In genomic region chr2:18991177-18992168, GRCh38 we compare ENCODE assay signal across 9 cellular contexts.
DNase-seq lines count a peak whose midpoint lies in the region; ATAC-seq and TF ChIP-seq lines count a peak whose summit lies in the region.
"Had no signal": no experiment of that assay in that cellular context is flagged by ENCODE, and none has a peak within 500 bp of the region (broad histone marks: within the 10 kb centered on the region; RNA-seq: fewer than 3 reads in every experiment).

No MANE protein-coding gene starts in this region.

- H3K9me3 Mint-ChIP-seq in activated T-cell treated with anti-CD3 and anti-CD28 coated beads, Interleukin-2, amount 50 U/mL, for 4 hours, result no peaks in the 10 kb centered on the region

- H3K9ac ChIP-seq in SK-N-SH, result peak overlapping the region; percentile 9

- TF ChIP-seq RAD21 in SK-N-SH (IDR thresholded peaks at IDR 0.05; ENCODE audit: low read length), result no peak

- peaks cover 4 to 42% of the 10 kb centered on the region in 2 experiments for H3K4me1 ChIP-seq in SK-N-SH (ENCODE audit: control insufficient read depth in 1 of 2, insufficient read depth in 2 of 2, low read depth in 1 of 2, low read length in 1 of 2)
- peaks cover 35% of the 10 kb centered on the region for H3K4me1 ChIP-seq in left ventricle myocardium inferior
- H3K4me1 ChIP-seq in thyroid gland, result peaks cover 52 to 60% of the 10 kb centered on the region in 2 donors
- H3K4me1 ChIP-seq: HAP-1 had no signal

- H3K27me3 Mint-ChIP-seq in activated T-cell treated with anti-CD3 and anti-CD28 coated beads, Interleukin-2, amount 50 U/mL, for 4 hours (ENCODE audit: low read depth), result no peaks in the 10 kb centered on the region

- no peaks in the 10 kb centered on the region for H4K20me1 ChIP-seq in SK-N-SH (ENCODE audit: insufficient read depth)

- no peak overlapping the region for H2AFZ ChIP-seq in SK-N-SH (ENCODE audit: low read depth)

- TF ChIP-seq CTCF in SK-N-SH (IDR thresholded peaks at IDR 0.05) (no peak), left ventricle myocardium inferior (IDR thresholded peaks at IDR 0.05; ENCODE audit: borderline replicate concordance) (no peak), thyroid gland (IDR thresholded peaks at IDR 0.05) (no peak)

- H3K4me2 ChIP-seq in SK-N-SH, result peak overlapping the region; percentile 64

- TF ChIP-seq POLR2A in thyroid gland (IDR thresholded peaks at IDR 0.05), result no peak

- ATAC-seq in activated T-cell treated with anti-CD3 and anti-CD28 coated beads, Interleukin-2, amount 50 U/mL, for 4 hours, result no peak

- CTCF ChIA-PET in SK-N-SH (lab: Yijun Ruan, JAX), result no interaction called here

- H3K27ac ChIP-seq in SK-N-SH (ENCODE audit: low read depth in 2 of 2, low read length in 1 of 2) (peak overlapping the region; percentile 70 to 79), left ventricle myocardium inferior (replicated peaks) (peak overlapping the region; percentile 37), thyroid gland (peak overlapping the region; percentile 56 to 85 (median 83))

- H3K36me3 ChIP-seq in SK-N-SH (replicated peaks in 1 of 2; ENCODE audit: control insufficient read depth in 1 of 2, insufficient read depth in 2 of 2, low read length in 1 of 2) (no peaks in the 10 kb centered on the region), left ventricle myocardium inferior (no peaks in the 10 kb centered on the region), thyroid gland (no peaks in the 10 kb centered on the region)
- H3K36me3 ChIP-seq: HAP-1 had no signal

- POLR2A ChIA-PET in SK-N-SH (lab: Yijun Ruan, JAX), result no interaction called here

- no peaks in the 10 kb centered on the region for H3K27me3 ChIP-seq in SK-N-SH (ENCODE audit: insufficient read depth)
- H3K27me3 ChIP-seq in left ventricle myocardium inferior (ENCODE audit: low read depth), result no peaks in the 10 kb centered on the region
- no peaks in the 10 kb centered on the region for H3K27me3 ChIP-seq in thyroid gland

- peak overlapping the region; percentile 6 to 38; a peak in 3 of 4 replicates for H3K4me3 ChIP-seq in SK-N-SH (ENCODE audit: low read depth in 2 of 2, low read length in 1 of 2)
- H3K4me3 ChIP-seq in left ventricle myocardium inferior, result no peak overlapping the region
- no peak overlapping the region for H3K4me3 ChIP-seq in thyroid gland (replicated peaks in 1 of 3)
- H3K4me3 ChIP-seq: HAP-1 had no signal

- intact Hi-C loops in left ventricle myocardium inferior (cut with micrococcal nuclease) (no loop called here), thyroid gland (cut with DNase I) (no loop called here)

- no peak overlapping the region for H3K4me3 Mint-ChIP-seq in activated T-cell treated with anti-CD3 and anti-CD28 coated beads, Interleukin-2, amount 50 U/mL, for 4 hours

- H3K9me3 ChIP-seq in SK-N-SH (no peaks in the 10 kb centered on the region), left ventricle myocardium inferior (replicated peaks) (no peaks in the 10 kb centered on the region), thyroid gland (no peaks in the 10 kb centered on the region)
- H3K9me3 ChIP-seq: HAP-1 had no signal

- peaks cover 38% of the 10 kb centered on the region for H3F3A ChIP-seq in SK-N-SH (replicated peaks; ENCODE audit: insufficient read depth)

- TF ChIP-seq EP300 in SK-N-SH (IDR thresholded peaks at IDR 0.05; ENCODE audit: borderline replicate concordance in 1 of 2, low read depth in 1 of 2, low read length in 1 of 2), result peak; percentile 39 to 95; a peak in 3 of 4 replicates

- no peaks in the 10 kb centered on the region for H3K4me1 Mint-ChIP-seq in activated T-cell treated with anti-CD3 and anti-CD28 coated beads, Interleukin-2, amount 50 U/mL, for 4 hours (ENCODE audit: low read depth)

- DNase-seq in HS-5 (ENCODE audit: low read depth), result peak; percentile 83
- no peak for DNase-seq in SK-N-SH
- DNase-seq in left ventricle myocardium inferior, result peak; percentile 31
- peak; percentile 98 for DNase-seq in thyroid gland
- DNase-seq in superior temporal gyrus (ENCODE audit: extremely low spot score), result no peak
- DNase-seq in mesenteric fat pad (ENCODE audit: low spot score), result no peak
- DNase-seq in activated T-cell treated with anti-CD3 and anti-CD28 coated beads, Interleukin-2, amount 50 U/mL, for 4 hours, result no peak
- no peak for DNase-seq in cortex of kidney (lab: John Stamatoyannopoulos, UW)

- H3K36me3 Mint-ChIP-seq in activated T-cell treated with anti-CD3 and anti-CD28 coated beads, Interleukin-2, amount 50 U/mL, for 4 hours (ENCODE audit: insufficient read depth), result no peaks in the 10 kb centered on the region

- H3K79me2 ChIP-seq in SK-N-SH (ENCODE audit: insufficient read depth), result no peaks in the 10 kb centered on the region

- 2% methylated on average over 5 of the region's 5 CpGs for WGBS in SK-N-SH (ENCODE audit: low lambda C conversion rate)
- WGBS in thyroid gland, 2 donors, result 12 to 23% methylated on average over 5 of the region's 5 CpGs

- H3K9me2 ChIP-seq in SK-N-SH, result no peaks in the 10 kb centered on the region

TF ChIP-seq in SK-N-SH, 30 proteins besides CTCF, POLR2A, EP300 and RAD21:
- TF ChIP-seq FOXJ3 (CRISPR knock-in tag; IDR thresholded peaks at IDR 0.05), result no peak
- peak; percentile 93 for TF ChIP-seq JUND (IDR thresholded peaks at IDR 0.05)
- TF ChIP-seq, protein P1, sequence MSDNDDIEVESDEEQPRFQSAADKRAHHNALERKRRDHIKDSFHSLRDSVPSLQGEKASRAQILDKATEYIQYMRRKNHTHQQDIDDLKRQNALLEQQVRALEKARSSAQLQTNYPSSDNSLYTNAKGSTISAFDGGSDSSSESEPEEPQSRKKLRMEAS (IDR thresholded peaks at IDR 0.05; ENCODE audit: low read depth), result peak; percentile 69
- no peak for TF ChIP-seq TAF1 (IDR thresholded peaks at IDR 0.05; ENCODE audit: borderline replicate concordance, low read depth, low read length)
- TF ChIP-seq, protein P2, sequence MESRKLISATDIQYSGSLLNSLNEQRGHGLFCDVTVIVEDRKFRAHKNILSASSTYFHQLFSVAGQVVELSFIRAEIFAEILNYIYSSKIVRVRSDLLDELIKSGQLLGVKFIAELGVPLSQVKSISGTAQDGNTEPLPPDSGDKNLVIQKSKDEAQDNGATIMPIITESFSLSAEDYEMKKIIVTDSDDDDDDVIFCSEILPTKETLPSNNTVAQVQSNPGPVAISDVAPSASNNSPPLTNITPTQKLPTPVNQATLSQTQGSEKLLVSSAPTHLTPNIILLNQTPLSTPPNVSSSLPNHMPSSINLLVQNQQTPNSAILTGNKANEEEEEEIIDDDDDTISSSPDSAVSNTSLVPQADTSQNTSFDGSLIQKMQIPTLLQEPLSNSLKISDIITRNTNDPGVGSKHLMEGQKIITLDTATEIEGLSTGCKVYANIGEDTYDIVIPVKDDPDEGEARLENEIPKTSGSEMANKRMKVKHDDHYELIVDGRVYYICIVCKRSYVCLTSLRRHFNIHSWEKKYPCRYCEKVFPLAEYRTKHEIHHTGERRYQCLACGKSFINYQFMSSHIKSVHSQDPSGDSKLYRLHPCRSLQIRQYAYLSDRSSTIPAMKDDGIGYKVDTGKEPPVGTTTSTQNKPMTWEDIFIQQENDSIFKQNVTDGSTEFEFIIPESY (IDR thresholded peaks at IDR 0.05; ENCODE audit: borderline replicate concordance, low read depth), result 0 out of 2 replicates have a peak, but pooled peaks have one; percentile 56
- TF ChIP-seq POLR2AphosphoS5 (IDR thresholded peaks at IDR 0.05; ENCODE audit: low read depth, low read length), result peak; percentile 72; the same call in 1 of the 2 replicates
- TF ChIP-seq TEAD4 (IDR thresholded peaks at IDR 0.05; ENCODE audit: borderline replicate concordance, insufficient read depth), result peak; percentile 99
- peak; percentile 98 for TF ChIP-seq TCF12 (IDR thresholded peaks at IDR 0.05)
- TF ChIP-seq FOSL2 (IDR thresholded peaks at IDR 0.05; ENCODE audit: borderline replicate concordance, low read depth), result peak; percentile 77
- peak; percentile 84; the same call in 1 of the 2 replicates for TF ChIP-seq MEF2A (IDR thresholded peaks at IDR 0.05; ENCODE audit: borderline replicate concordance, low read depth)
- peak; percentile 95 for TF ChIP-seq NFIC (IDR thresholded peaks at IDR 0.05; ENCODE audit: borderline replicate concordance)
- peak; percentile 94 for TF ChIP-seq PBX3 (IDR thresholded peaks at IDR 0.05)
- TF ChIP-seq SIN3A (IDR thresholded peaks at IDR 0.05; ENCODE audit: borderline replicate concordance, low read depth, low read length), result no peak
- TF ChIP-seq YY1 (IDR thresholded peaks at IDR 0.05; ENCODE audit: low read depth), result 0 out of 2 replicates have a peak, but pooled peaks have one; percentile 26
- peak; percentile 88 for TF ChIP-seq FOXM1 (IDR thresholded peaks at IDR 0.05; ENCODE audit: low read depth)
- TF ChIP-seq RXRA (IDR thresholded peaks at IDR 0.05; ENCODE audit: borderline replicate concordance, low read depth), result peak; percentile 84; the same call in 1 of the 2 replicates
- no peak for TF ChIP-seq EZH2phosphoT487 (IDR thresholded peaks at IDR 0.05; ENCODE audit: borderline replicate concordance, low read depth)
- TF ChIP-seq ELF1 (IDR thresholded peaks at IDR 0.05), result peak; percentile 10; the same call in 1 of the 2 replicates
- no peak for TF ChIP-seq GABPA (IDR thresholded peaks at IDR 0.05; ENCODE audit: low read depth)

Comparison
In these comparisons a context has a peak if more than half of its experiments do, and no peak if none do; other contexts are left out.
1. DNase-seq: peak in HS-5 (single experiment), left ventricle myocardium inferior (single experiment) and thyroid gland (2 of 2); none in SK-N-SH (single experiment), superior temporal gyrus (single experiment), mesenteric fat pad (single experiment), activated T-cell treated with anti-CD3 and anti-CD28 coated beads, Interleukin-2, amount 50 U/mL, for 4 hours (single experiment) and cortex of kidney (single experiment).
2. H3K4me3 ChIP-seq: peak in SK-N-SH (2 of 2); none in left ventricle myocardium inferior (single experiment) and thyroid gland (0 of 3).
3. Peak in every context shown above with its lines, with median percentiles within 50 percentile points of each other: H3K27ac ChIP-seq.